ENCODE assay signal across 21 cellular contexts in genomic region chr14:102344084-102344483, GRCh38.
"Had no signal": no experiment of that assay in that cellular context is flagged by ENCODE, and none has a peak within 500 bp of the region (broad histone marks: within the 10 kb centered on the region; RNA-seq: fewer than 3 reads in every experiment).

No MANE protein-coding gene starts in this region.

- DNase-seq: dermis blood vessel endothelial cell; effector memory CD8-positive, alpha-beta T cell; immature natural killer cell; islet precursor cell; kidney glomerular epithelial cell; left ventricle myocardium superior; lower lobe of right lung; naive thymus-derived CD4-positive, alpha-beta T cell; ovary; psoas muscle; right cardiac atrium; small intestine; stimulated activated CD4-positive, alpha-beta T cell treated with anti-CD3 and anti-CD28 coated beads, Interleukin-15, amount 100 ng/mL, for 24 hours; stimulated activated CD4-positive, alpha-beta T cell treated with anti-CD3 and anti-CD28 coated beads, Interleukin-2, amount 100 ng/mL, for 48 hours; stimulated activated naive B cell treated with anti-CD40 and anti-IgM and Interleukin-4, amounts not matched to agents 10 μg/mL and 1 μg/mL and 100 μg/mL, for 72 hours; thyroid gland; trophoblast cell had no signal

- ATAC-seq: effector memory CD8-positive, alpha-beta T cell; left ventricle myocardium superior; lower lobe of right lung; naive thymus-derived CD4-positive, alpha-beta T cell; psoas muscle; right cardiac atrium; stimulated activated naive B cell treated with anti-CD40 and anti-IgM and Interleukin-4, amounts not matched to agents 10 μg/mL and 1 μg/mL and 100 μg/mL, for 72 hours had no signal

- H3K4me3 Mint-ChIP-seq: effector memory CD8-positive, alpha-beta T cell; immature natural killer cell; naive thymus-derived CD4-positive, alpha-beta T cell; stimulated activated naive B cell treated with anti-CD40 and anti-IgM and Interleukin-4, amounts not matched to agents 10 μg/mL and 1 μg/mL and 100 μg/mL, for 72 hours; stimulated activated naive CD8-positive, alpha-beta T cell treated with anti-CD3 and anti-CD28 coated beads, Interleukin-15, Interleukin-2, amounts not matched to agents 100 ng/mL and 50 ng/mL, for 24 hours had no signal

- H3K27ac ChIP-seq: coronary artery, lower lobe of right lung, ovary, psoas muscle, suprapubic skin, thyroid gland, vagina had no signal

- H3K4me1 ChIP-seq: lower lobe of right lung, psoas muscle, suprapubic skin, thyroid gland, vagina had no signal

- H3K27ac Mint-ChIP-seq: immature natural killer cell had no signal

- H3K27me3 ChIP-seq: ovary, suprapubic skin, thyroid gland, vagina had no signal

- H3K9me3 ChIP-seq: lower lobe of right lung, ovary, psoas muscle, suprapubic skin, thyroid gland, vagina had no signal

- H3K9me3 Mint-ChIP-seq: effector memory CD8-positive, alpha-beta T cell; immature natural killer cell; naive thymus-derived CD4-positive, alpha-beta T cell; stimulated activated naive B cell treated with anti-CD40 and anti-IgM and Interleukin-4, amounts not matched to agents 10 μg/mL and 1 μg/mL and 100 μg/mL, for 72 hours; stimulated activated naive CD8-positive, alpha-beta T cell treated with anti-CD3 and anti-CD28 coated beads, Interleukin-15, Interleukin-2, amounts not matched to agents 100 ng/mL and 50 ng/mL, for 24 hours had no signal

- H3K36me3 ChIP-seq: ovary had no signal

- H3K4me1 Mint-ChIP-seq: naive thymus-derived CD4-positive, alpha-beta T cell had no signal

- H3K4me3 ChIP-seq: coronary artery, lower lobe of right lung, ovary, psoas muscle, suprapubic skin, thyroid gland, vagina had no signal

- H3K27me3 Mint-ChIP-seq: effector memory CD8-positive, alpha-beta T cell; naive thymus-derived CD4-positive, alpha-beta T cell; stimulated activated naive B cell treated with anti-CD40 and anti-IgM and Interleukin-4, amounts not matched to agents 10 μg/mL and 1 μg/mL and 100 μg/mL, for 72 hours; stimulated activated naive CD8-positive, alpha-beta T cell treated with anti-CD3 and anti-CD28 coated beads, Interleukin-15, Interleukin-2, amounts not matched to agents 100 ng/mL and 50 ng/mL, for 24 hours had no signal
